In the genomic region with DNA sequence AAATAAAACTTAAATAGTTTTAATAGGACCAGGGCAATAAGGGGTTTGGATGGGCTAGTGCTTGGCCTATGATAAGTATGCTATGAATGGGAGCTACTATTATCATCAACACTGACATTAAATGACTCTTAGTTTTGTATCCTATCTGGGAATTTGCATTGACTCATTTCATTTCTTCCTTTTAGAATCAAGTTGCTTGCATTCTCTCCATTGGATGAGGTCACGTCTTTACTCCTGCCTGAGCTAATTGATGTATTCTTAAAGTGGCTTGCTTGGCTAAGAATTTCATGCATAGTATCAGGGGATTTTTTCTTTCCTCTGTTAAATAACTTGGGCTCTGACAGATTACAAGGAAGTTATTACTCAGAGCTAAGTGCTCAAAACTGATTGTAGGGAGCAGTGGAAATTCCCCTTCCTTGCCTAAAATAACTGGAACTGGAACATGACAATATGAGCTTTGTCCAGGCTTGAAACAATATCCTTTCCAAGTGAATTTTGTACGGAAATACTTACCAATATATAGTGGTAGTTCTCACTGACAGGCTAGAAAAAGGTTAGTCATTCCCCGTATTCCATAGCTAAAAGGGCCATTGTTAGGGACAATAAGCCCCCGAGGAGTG, we compare ENCODE assay signal across 8 cellular contexts.
DNase-seq lines count a peak whose midpoint lies in the region; ATAC-seq, FAIRE-seq and TF ChIP-seq lines count a peak whose summit lies in the region.

No MANE protein-coding gene starts in this region.

- BruUV-seq in Calu3 (replicated peaks; lab: Mats Ljungman, UMichigan) (no TSS peak), PC-3 (replicated peaks; lab: Mats Ljungman, UMichigan) (no TSS peak)

- no peaks in the 10 kb centered on the region for H4K20me1 ChIP-seq in PC-3 (ENCODE audit: low read length)

- no peak for TF ChIP-seq CTCF in Calu3 (IDR thresholded peaks at IDR 0.05; ENCODE audit: unreplicated experiment)
- TF ChIP-seq CTCF in PC-3 (conservative IDR thresholded peaks at IDR 0.05; ENCODE audit: low read depth, low read length), result no peak
- TF ChIP-seq CTCF in epithelial cell of proximal tubule (conservative IDR thresholded peaks at IDR 0.05; ENCODE audit: low read depth, low read length), result no peak
- TF ChIP-seq CTCF in pancreas (IDR thresholded peaks at IDR 0.05), result no peak

- peaks cover 70% of the 10 kb centered on the region for H3K4me1 Mint-ChIP-seq in Calu3 (ENCODE audit: low read depth, unreplicated experiment)

- peak overlapping the region; percentile 49 for H3K4me3 Mint-ChIP-seq in Calu3 (ENCODE audit: low read depth, unreplicated experiment)

- H3K27me3 ChIP-seq in PC-3 (ENCODE audit: low read length) (no peaks in the 10 kb centered on the region), pancreas (no peaks in the 10 kb centered on the region)

- ATAC-seq in PC-3, result peak; percentile 39
- peak in 3 of 4 donors; percentile 59 to 70 (median 64) for ATAC-seq in pancreas
- ATAC-seq in HG02973 (IDR thresholded peaks at IDR 0.05; ENCODE audit: unreplicated experiment), result no peak

- no peak for FAIRE-seq in pancreas (lab: Jason Lieb, UNC)

- no peaks in the 10 kb centered on the region for H3K9me2 ChIP-seq in PC-3 (replicated peaks; ENCODE audit: low read length)

- peak overlapping the region; percentile 14; the same call in 1 of the 2 replicates for H3K4me3 ChIP-seq in PC-3 (ENCODE audit: low read length)
- H3K4me3 ChIP-seq in epithelial cell of proximal tubule (ENCODE audit: low read depth, low read length), result no peak overlapping the region
- no peak overlapping the region for H3K4me3 ChIP-seq in pancreas

- H3K36me3 ChIP-seq in PC-3 (ENCODE audit: low read depth, low read length) (no peaks in the 10 kb centered on the region), pancreas (no peaks in the 10 kb centered on the region)

- H3K4me2 ChIP-seq in PC-3 (ENCODE audit: low read length), result peak overlapping the region; percentile 68

- peaks cover 19% of the 10 kb centered on the region for H3K36me3 Mint-ChIP-seq in Calu3 (ENCODE audit: insufficient read depth, unreplicated experiment)

- 55 to 63% methylated on average over 4 of the region's 4 CpGs for WGBS in pancreas, 2 donors

- H3F3A ChIP-seq in PC-3 (ENCODE audit: low read length, unreplicated experiment), result peaks cover 22% of the 10 kb centered on the region

- H3K79me2 ChIP-seq in PC-3 (ENCODE audit: low read length), result no peaks in the 10 kb centered on the region

- H3K9me3 ChIP-seq in PC-3 (ENCODE audit: low read length), result no peaks in the 10 kb centered on the region
- no peaks in the 10 kb centered on the region for H3K9me3 ChIP-seq in pancreas

- no peak for DNase-seq in Calu3
- peak; percentile 83 for DNase-seq in PC-3
- DNase-seq in epithelial cell of proximal tubule (ENCODE audit: low read depth), result peak; percentile 79
- no peak for DNase-seq in pancreas
- DNase-seq in DMS114 treated with DMSO at 0.1 percent for 48 hours (lab: John Stamatoyannopoulos, UW; ENCODE audit: unreplicated experiment), result no peak
- DNase-seq in HEK293T (ENCODE audit: extremely low spot score), result no peak
- no peak for DNase-seq in activated CD4-positive, alpha-beta T cell treated with anti-CD3 and anti-CD28 coated beads for 4 hours

- H3K4me1 ChIP-seq in PC-3 (ENCODE audit: insufficient read depth, low read length) (peaks cover 42% of the 10 kb centered on the region), pancreas (peaks cover 13 to 37% (median 25%) of the 10 kb centered on the region in 3 donors)

- H3K27ac Mint-ChIP-seq in Calu3 (ENCODE audit: unreplicated experiment), result peak overlapping the region; percentile 89

- intact Hi-C loops in Calu3 (cut with micrococcal nuclease; ENCODE audit: unreplicated experiment) (loop anchor here (1.0 kb wide), 1 partner anchor 30 kb away; no protein-coding TSS in a partner anchor), PC-3 (cut with micrococcal nuclease) (no loop called here), pancreas (cut with DNase I) (no loop called here)

- POLR2A ChIA-PET in PC-3 (lab: Charles Lee; ENCODE audit: unreplicated experiment) (interaction anchor here (0.6 to 1.0 kb wide), 8 partner anchors 11 to 320 kb away, joined by 3 to 8 read pairs (median 4); no protein-coding TSS in a partner anchor), HEK293T (lab: Yijun Ruan, JAX) (interaction anchor here (1.1 to 1.3 kb wide), 2 partner anchors 15 to 19 kb away, joined by 3 to 5 read pairs; no protein-coding TSS in a partner anchor)

- CTCF ChIA-PET in Calu3 (lab: Charles Lee), result interaction anchor here (0.6 to 4.5 kb wide), 19 partner anchors 15 to 1678 kb away, joined by 3 to 60 read pairs (median 6); no protein-coding TSS in a partner anchor
- CTCF ChIA-PET in PC-3 (lab: Charles Lee), result interaction anchor here (0.7 to 2.4 kb wide), 4 partner anchors 15 to 39 kb away, joined by 4 to 14 read pairs (median 4); no protein-coding TSS in a partner anchor
- CTCF ChIA-PET in HEK293T (lab: Yijun Ruan, JAX), result interaction anchor here (0.7 to 2.6 kb wide), 2 partner anchors 15 to 1640 kb away, joined by 3 to 14 read pairs; no protein-coding TSS in a partner anchor

- peak overlapping the region; percentile 37 for H2AFZ ChIP-seq in PC-3 (ENCODE audit: low read length)

- H3K27me3 Mint-ChIP-seq in Calu3 (ENCODE audit: unreplicated experiment), result no peaks in the 10 kb centered on the region

- H3K9ac ChIP-seq in PC-3 (ENCODE audit: low read length), result peak overlapping the region; percentile 56

- peak overlapping the region; percentile 79 for H3K27ac ChIP-seq in PC-3 (ENCODE audit: low read length)
- peak overlapping the region in 3 of 4 donors; percentile 53 to 83 (median 73) for H3K27ac ChIP-seq in pancreas

- H3K9me3 Mint-ChIP-seq in Calu3 (ENCODE audit: low read depth, unreplicated experiment), result peaks cover 2% of the 10 kb centered on the region

TF ChIP-seq in HEK293T, 16 proteins besides CTCF, POLR2A, EP300 and RAD21:
- TF ChIP-seq CTBP1 (IDR thresholded peaks at IDR 0.05; ENCODE audit: borderline replicate concordance) (no peak), NFRKB (IDR thresholded peaks at IDR 0.05) (no peak), SP1 (IDR thresholded peaks at IDR 0.05) (no peak)

Comparison
In these comparisons a context has a peak if more than half of its experiments do, and no peak if none do; other contexts are left out.
1. DNase-seq: peak in PC-3 (single experiment) and epithelial cell of proximal tubule (single experiment); none in Calu3 (single experiment), pancreas (0 of 6), DMS114 treated with DMSO at 0.1 percent for 48 hours (single experiment), HEK293T (single experiment) and activated CD4-positive, alpha-beta T cell treated with anti-CD3 and anti-CD28 coated beads for 4 hours (0 of 2).